In the genomic region with DNA sequence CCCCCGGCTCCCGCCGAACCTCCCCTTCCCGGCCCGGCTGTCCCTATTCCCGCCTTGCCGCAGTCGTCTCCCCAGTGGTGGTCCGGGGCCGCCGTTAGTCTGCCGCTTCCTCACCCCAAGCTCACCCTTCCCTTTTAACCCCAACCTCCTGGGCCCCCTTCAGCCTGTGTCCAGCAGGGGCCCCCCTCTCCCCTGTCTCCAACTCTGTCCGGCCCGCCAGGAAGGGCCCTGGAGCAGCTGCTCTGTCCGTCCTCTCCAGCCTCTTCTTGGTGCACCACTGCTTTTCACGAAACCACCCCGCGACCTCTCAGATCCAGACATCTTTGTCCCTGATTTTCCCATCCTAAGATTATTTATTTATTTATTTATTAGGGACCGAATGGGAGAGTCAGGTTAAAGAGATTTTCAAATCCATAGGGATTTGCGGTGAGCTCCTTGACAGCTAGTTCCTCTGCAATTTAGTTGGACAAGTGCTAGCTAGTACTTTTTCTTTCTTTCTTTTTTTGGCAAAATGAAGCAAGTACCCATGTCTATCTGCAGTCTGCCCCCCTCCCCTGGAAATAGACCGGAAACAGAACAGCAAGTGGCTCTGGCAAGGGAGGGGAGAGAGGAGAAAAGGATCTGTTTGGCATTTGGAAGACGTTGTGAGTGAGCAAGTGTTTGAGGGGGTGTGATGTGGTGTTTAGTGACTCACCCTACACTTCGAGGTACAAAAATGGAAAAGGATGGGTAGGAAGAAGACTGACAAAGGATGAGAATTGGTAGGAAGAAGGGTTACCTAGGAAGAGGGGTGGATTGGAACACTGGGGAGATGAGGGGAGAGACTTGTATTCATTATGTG, we compare ENCODE assay signal across 8 cellular contexts. TPM values are rescaled to one million over a fixed set of nuclear protein-coding genes. Genes with fewer than 3 reads are reported as not detected.
DNase-seq lines count a peak whose midpoint lies in the region; TF ChIP-seq lines count a peak whose summit lies in the region.

No MANE protein-coding gene starts in this region.

- H3K4me1 Mint-ChIP-seq in activated naive CD4-positive, alpha-beta T cell treated with anti-CD3 and anti-CD28 coated beads for 36 hours (ENCODE audit: low read depth) = peaks cover 29% of the 10 kb centered on the region
- peaks cover 33% of the 10 kb centered on the region for H3K4me1 Mint-ChIP-seq in T-helper 2 cell treated with Interferon-gamma antibody and Interleukin-4, amounts not matched to agents 5 μg/mL and 100 μg/mL, for 36 hours (ENCODE audit: low read depth)
- peaks cover 21% of the 10 kb centered on the region for H3K4me1 Mint-ChIP-seq in endothelial cell (ENCODE audit: unreplicated experiment)

- H4K8ac ChIP-seq in mesenchymal stem cell (ENCODE audit: low read length) = peak overlapping the region; percentile 10

- H3K23ac ChIP-seq in mesenchymal stem cell (ENCODE audit: low read length in 2 of 2) = no peak overlapping the region

- H3K27me3 Mint-ChIP-seq in activated naive CD4-positive, alpha-beta T cell treated with anti-CD3 and anti-CD28 coated beads for 36 hours (ENCODE audit: low read depth) = no peaks in the 10 kb centered on the region
- H3K27me3 Mint-ChIP-seq in T-helper 2 cell treated with Interferon-gamma antibody and Interleukin-4, amounts not matched to agents 5 μg/mL and 100 μg/mL, for 36 hours (ENCODE audit: low read depth) = no peaks in the 10 kb centered on the region
- peaks cover 2% of the 10 kb centered on the region for H3K27me3 Mint-ChIP-seq in endothelial cell (ENCODE audit: unreplicated experiment)

- H3K4me3 ChIP-seq in HEK293 (ENCODE audit: low read depth, low read length) = peak overlapping the region; percentile 83
- H3K4me3 ChIP-seq in LNCaP clone FGC (ENCODE audit: low read depth, low read length) = peak overlapping the region; percentile 90
- H3K4me3 ChIP-seq in mesenchymal stem cell (ENCODE audit: insufficient read depth in 1 of 2, low read depth in 1 of 2, low read length in 2 of 2) = peak overlapping the region; percentile 69 to 98
- peak overlapping the region; percentile 78 to 84 for H3K4me3 ChIP-seq in tibial artery

- H3K27ac ChIP-seq in HEK293 (ENCODE audit: extremely low read depth, low read depth, low read length) = peak overlapping the region; percentile 96
- H3K27ac ChIP-seq in mesenchymal stem cell (ENCODE audit: low read length, poor library complexity, severe bottlenecking) = peak overlapping the region; percentile 47
- H3K27ac ChIP-seq in tibial artery = peak overlapping the region; percentile 82 to 90

- no peak overlapping the region for H2BK15ac ChIP-seq in mesenchymal stem cell (ENCODE audit: low read depth, poor library complexity, severe bottlenecking)

- no peak overlapping the region for H2BK120ac ChIP-seq in mesenchymal stem cell (ENCODE audit: low read depth, low read length)

- DNase-seq in activated naive CD4-positive, alpha-beta T cell treated with anti-CD3 and anti-CD28 coated beads for 36 hours = peak; percentile 55
- DNase-seq in activated naive CD4-positive, alpha-beta T cell (lab: John Stamatoyannopoulos, UW) = no peak
- DNase-seq in LNCaP clone FGC (ENCODE audit: low read depth) (no peak), endothelial cell (ENCODE audit: low spot score) (peak; percentile 66), mesenchymal stem cell (peak; percentile 79), tibial artery (peak in 1 of 2 donors; percentile 72)
- peak; percentile 24 for DNase-seq in T-helper 2 cell treated with Interferon-gamma antibody and Interleukin-4, amounts not matched to agents 5 μg/mL and 100 μg/mL, for 36 hours (ENCODE audit: low spot score)

- 0 out of 2 replicates have a peak, but pooled peaks cover 2% of the 10 kb centered on the region for H3K4me1 ChIP-seq in HEK293 (ENCODE audit: control insufficient read depth, insufficient read depth, low read length)
- H3K4me1 ChIP-seq in mesenchymal stem cell (ENCODE audit: control insufficient read depth, insufficient read depth, low read depth, low read length) = peaks cover 5% of the 10 kb centered on the region
- peaks cover 0 to 32% (median 21%) of the 10 kb centered on the region in 4 donors for H3K4me1 ChIP-seq in tibial artery

- no peaks in the 10 kb centered on the region for H3K27me3 ChIP-seq in mesenchymal stem cell (ENCODE audit: control insufficient read depth in 1 of 2, insufficient read depth in 1 of 2, low read length in 2 of 2)
- H3K27me3 ChIP-seq in tibial artery = no peaks in the 10 kb centered on the region

- peak; percentile 91 for TF ChIP-seq CTCF in HEK293 (tag by site-specific recombination; IDR thresholded peaks at IDR 0.05)
- TF ChIP-seq CTCF in LNCaP clone FGC (IDR thresholded peaks at IDR 0.05; ENCODE audit: control insufficient read depth, extremely low read depth, insufficient read depth) = peak; percentile 59
- no peak for TF ChIP-seq CTCF in endothelial cell (IDR thresholded peaks at IDR 0.05; ENCODE audit: unreplicated experiment)
- peak in 1 of 2 experiments; percentile 14 for TF ChIP-seq CTCF in tibial artery (IDR thresholded peaks at IDR 0.05)

- H3K9me3 ChIP-seq in HEK293 (ENCODE audit: control insufficient read depth, insufficient read depth, low read depth, low read length) = no peaks in the 10 kb centered on the region
- H3K9me3 ChIP-seq in mesenchymal stem cell (ENCODE audit: control insufficient read depth, low read length) = no peaks in the 10 kb centered on the region
- no peaks in the 10 kb centered on the region for H3K9me3 ChIP-seq in tibial artery

- H3K4ac ChIP-seq in mesenchymal stem cell (ENCODE audit: low read depth in 1 of 2, low read length in 2 of 2) = peak overlapping the region in 1 of 2 experiments; percentile 47

- peak overlapping the region; percentile 85 for H3K4me2 ChIP-seq in mesenchymal stem cell (ENCODE audit: low read length, poor library complexity, severe bottlenecking)

- H2AK5ac ChIP-seq in mesenchymal stem cell (ENCODE audit: low read length, severe bottlenecking) = no peak overlapping the region

- H3K14ac ChIP-seq in mesenchymal stem cell (ENCODE audit: low read length in 2 of 2) = no peak overlapping the region

- CTCF ChIA-PET in activated naive CD4-positive, alpha-beta T cell treated with anti-CD3 and anti-CD28 coated beads for 36 hours (lab: Charles Lee) = interaction anchor here (1.0 to 2.2 kb wide), 7 partner anchors 11 to 124 kb away, joined by 3 to 6 read pairs (median 4); a partner anchor contains a TSS
- CTCF ChIA-PET in HEK293 (lab: Yijun Ruan, JAX) = interaction anchor here (0.6 to 3.2 kb wide), 12 partner anchors 8 to 368 kb away, joined by 3 to 14 read pairs (median 5); a partner anchor contains a TSS

- H2BK12ac ChIP-seq in mesenchymal stem cell (ENCODE audit: low read length in 2 of 2) = no peak overlapping the region

- peak overlapping the region; percentile 92 for H3K4me3 Mint-ChIP-seq in activated naive CD4-positive, alpha-beta T cell treated with anti-CD3 and anti-CD28 coated beads for 36 hours
- peak overlapping the region; percentile 86 for H3K4me3 Mint-ChIP-seq in T-helper 2 cell treated with Interferon-gamma antibody and Interleukin-4, amounts not matched to agents 5 μg/mL and 100 μg/mL, for 36 hours
- H3K4me3 Mint-ChIP-seq in endothelial cell (ENCODE audit: unreplicated experiment) = peak overlapping the region; percentile 91

- POLR2A ChIA-PET in HEK293 (lab: Yijun Ruan, JAX) = interaction anchor here (0.7 to 4.0 kb wide), 7 partner anchors 10 to 414 kb away, joined by 3 to 44 read pairs (median 3); a partner anchor contains a TSS

- peaks cover 19% of the 10 kb centered on the region for H3K79me1 ChIP-seq in mesenchymal stem cell (replicated peaks; ENCODE audit: low read length, poor library complexity, severe bottlenecking)

- peak overlapping the region; percentile 92 for H3K9ac ChIP-seq in mesenchymal stem cell (ENCODE audit: low read length)

- H3K9me3 Mint-ChIP-seq in activated naive CD4-positive, alpha-beta T cell treated with anti-CD3 and anti-CD28 coated beads for 36 hours = no peaks in the 10 kb centered on the region
- no peaks in the 10 kb centered on the region for H3K9me3 Mint-ChIP-seq in T-helper 2 cell treated with Interferon-gamma antibody and Interleukin-4, amounts not matched to agents 5 μg/mL and 100 μg/mL, for 36 hours
- no peaks in the 10 kb centered on the region for H3K9me3 Mint-ChIP-seq in endothelial cell (ENCODE audit: unreplicated experiment)

- peak overlapping the region in 1 of 2 experiments; percentile 42 for H3K18ac ChIP-seq in mesenchymal stem cell (ENCODE audit: low read depth in 1 of 2, low read length in 2 of 2)

- intact Hi-C loops in activated naive CD4-positive, alpha-beta T cell treated with anti-CD3 and anti-CD28 coated beads for 36 hours (cut with micrococcal nuclease) = loop anchor here (1.0 to 5.0 kb wide), 5 partner anchors 23 to 755 kb away; a partner anchor contains a TSS
- intact Hi-C loops in tibial artery (cut with DNase I; ENCODE audit: low total_unique reads) = loop anchor here (1.0 to 2.0 kb wide), 2 partner anchors 92 to 255 kb away; a partner anchor contains a TSS

- H3K27ac Mint-ChIP-seq in activated naive CD4-positive, alpha-beta T cell treated with anti-CD3 and anti-CD28 coated beads for 36 hours = peak overlapping the region; percentile 79
- H3K27ac Mint-ChIP-seq in T-helper 2 cell treated with Interferon-gamma antibody and Interleukin-4, amounts not matched to agents 5 μg/mL and 100 μg/mL, for 36 hours = peak overlapping the region; percentile 92
- H3K27ac Mint-ChIP-seq in endothelial cell (ENCODE audit: unreplicated experiment) = peak overlapping the region; percentile 91

- peaks cover 19 to 26% of the 10 kb centered on the region in 2 experiments for H3K36me3 ChIP-seq in HEK293 (ENCODE audit: control insufficient read depth in 2 of 2, insufficient read depth in 1 of 2, low read length in 2 of 2)
- peaks cover 0 to 18% of the 10 kb centered on the region in 2 experiments for H3K36me3 ChIP-seq in mesenchymal stem cell (ENCODE audit: control insufficient read depth in 1 of 2, insufficient read depth in 2 of 2, low read depth in 1 of 2, low read length in 2 of 2)
- H3K36me3 ChIP-seq in tibial artery = peaks cover 12 to 20% (median 14%) of the 10 kb centered on the region in 3 donors

- under 1% methylated on average over 22 of the region's 23 CpGs for WGBS in mesenchymal stem cell

- no peak overlapping the region for H2BK5ac ChIP-seq in mesenchymal stem cell (ENCODE audit: low read depth, low read length, poor library complexity, severe bottlenecking)

- H4K91ac ChIP-seq in mesenchymal stem cell (ENCODE audit: low read length) = no peak overlapping the region

- H2AFZ ChIP-seq in mesenchymal stem cell (ENCODE audit: low read depth, low read length) = peak overlapping the region; percentile 74

- peaks cover 18% of the 10 kb centered on the region for H3K36me3 Mint-ChIP-seq in activated naive CD4-positive, alpha-beta T cell treated with anti-CD3 and anti-CD28 coated beads for 36 hours (ENCODE audit: low read depth)
- peaks cover 27% of the 10 kb centered on the region for H3K36me3 Mint-ChIP-seq in T-helper 2 cell treated with Interferon-gamma antibody and Interleukin-4, amounts not matched to agents 5 μg/mL and 100 μg/mL, for 36 hours (ENCODE audit: low read depth)
- H3K36me3 Mint-ChIP-seq in endothelial cell (ENCODE audit: low read depth, unreplicated experiment) = peaks cover 3% of the 10 kb centered on the region

RNA-seq across cellular contexts. Expression of a gene that starts 0.6 kb away (rescaled TPM):
- total RNA-seq in activated naive CD4-positive, alpha-beta T cell treated with anti-CD3 and anti-CD28 coated beads for 36 hours = 10 to 100 TPM; 43.0 to 45.0 TPM
- total RNA-seq in endothelial cell (ENCODE audit: unreplicated experiment) = 35.8 TPM
- polyA plus RNA-seq in mesenchymal stem cell (2013, experiment 1 of 2) = 9.6 TPM
- 9.6 TPM for polyA plus RNA-seq in mesenchymal stem cell (2013, experiment 2 of 2)

RNA-seq across cellular contexts. Expression of a gene that starts 0.8 kb away (rescaled TPM):
- 1 to 10 TPM; 4.8 to 7.0 TPM for total RNA-seq in activated naive CD4-positive, alpha-beta T cell treated with anti-CD3 and anti-CD28 coated beads for 36 hours
- total RNA-seq in endothelial cell (ENCODE audit: unreplicated experiment) = 15.5 TPM
- polyA plus RNA-seq in mesenchymal stem cell (2013, experiment 1 of 2) = 11.2 TPM
- polyA plus RNA-seq in mesenchymal stem cell (2013, experiment 2 of 2) = 11.7 TPM

RNA-seq across cellular contexts. Expression of a gene that starts 22.6 kb away (rescaled TPM):
- total RNA-seq in activated naive CD4-positive, alpha-beta T cell treated with anti-CD3 and anti-CD28 coated beads for 36 hours = 10 to 100 TPM; 11.4 to 11.6 TPM
- total RNA-seq in endothelial cell (ENCODE audit: unreplicated experiment) = 13.6 TPM
- 19.0 TPM for polyA plus RNA-seq in mesenchymal stem cell (2013, experiment 1 of 2)
- polyA plus RNA-seq in mesenchymal stem cell (2013, experiment 2 of 2) = 19.9 TPM

RNA-seq across cellular contexts. Expression of a gene that starts 23.0 kb away (rescaled TPM):
- 10 to 100 TPM; 11.9 to 13.1 TPM for total RNA-seq in activated naive CD4-positive, alpha-beta T cell treated with anti-CD3 and anti-CD28 coated beads for 36 hours
- total RNA-seq in endothelial cell (ENCODE audit: unreplicated experiment) = 22.4 TPM
- polyA plus RNA-seq in mesenchymal stem cell (2013, experiment 1 of 2) = 11.6 TPM
- polyA plus RNA-seq in mesenchymal stem cell (2013, experiment 2 of 2) = 12.4 TPM

Comparison
In these comparisons a context has a peak if more than half of its experiments do, and no peak if none do; other contexts are left out.
1. DNase-seq: peak in activated naive CD4-positive, alpha-beta T cell treated with anti-CD3 and anti-CD28 coated beads for 36 hours (single experiment), T-helper 2 cell treated with Interferon-gamma antibody and Interleukin-4, amounts not matched to agents 5 μg/mL and 100 μg/mL, for 36 hours (single experiment), endothelial cell (single experiment) and mesenchymal stem cell (single experiment); none in activated naive CD4-positive, alpha-beta T cell (0 of 4) and LNCaP clone FGC (single experiment).
2. Peak in every context shown above with its lines, with median percentiles within 50 percentile points of each other: H3K27ac Mint-ChIP-seq, H3K4me3 Mint-ChIP-seq, H3K27ac ChIP-seq and H3K4me3 ChIP-seq.